In genomic region chr5:88761269-88761880, GRCh38 we compare ENCODE assay signal across 11 cellular contexts.
DNase-seq lines count a peak whose midpoint lies in the region; ATAC-seq and TF ChIP-seq lines count a peak whose summit lies in the region.
"Had no signal": no experiment of that assay in that cellular context is flagged by ENCODE, and none has a peak within 500 bp of the region (broad histone marks: within the 10 kb centered on the region; RNA-seq: fewer than 3 reads in every experiment).

No MANE protein-coding gene starts in this region.

- peaks cover 8% of the 10 kb centered on the region for H3K4me1 ChIP-seq in lower lobe of right lung
- no peaks in the 10 kb centered on the region for H3K4me1 ChIP-seq in OCI-LY7 (ENCODE audit: insufficient read depth, low read length, poor library complexity, severe bottlenecking)
- no peaks in the 10 kb centered on the region for H3K4me1 ChIP-seq in CD4-positive, alpha-beta memory T cell (ENCODE audit: insufficient read depth, low read length)
- no peaks in the 10 kb centered on the region for H3K4me1 ChIP-seq in mucosa of descending colon (ENCODE audit: low read depth)

- no peaks in the 10 kb centered on the region for H4K20me1 ChIP-seq in OCI-LY7 (ENCODE audit: insufficient read depth, low read length)

- no peak overlapping the region for H3K27ac ChIP-seq in lower lobe of right lung
- no peak overlapping the region for H3K27ac ChIP-seq in OCI-LY7 (ENCODE audit: low read depth, low read length, poor library complexity, severe bottlenecking)
- no peak overlapping the region for H3K27ac ChIP-seq in CD4-positive, alpha-beta memory T cell (ENCODE audit: low read depth, low read length)

- H3K9me2 ChIP-seq in OCI-LY7 (ENCODE audit: insufficient read depth, low read length) = no peaks in the 10 kb centered on the region

- intact Hi-C loops in lower lobe of right lung (cut with DNase I) = no loop called here
- intact Hi-C loops in OCI-LY7 (cut with micrococcal nuclease; ENCODE audit: unreplicated experiment) = no loop called here
- intact Hi-C loops in CD4-positive, alpha-beta memory T cell (cut with micrococcal nuclease) = no loop called here
- intact Hi-C loops in mucosa of descending colon (cut with DNase I, micrococcal nuclease) = no loop called here

- POLR2A ChIA-PET in OCI-LY7 (lab: Charles Lee) = interaction anchor here (0.6 to 2.4 kb wide), 3 partner anchors 10 to 27 kb away, joined by 3 to 9 read pairs (median 3); no protein-coding TSS in a partner anchor
- POLR2A ChIA-PET in CD4-positive, alpha-beta memory T cell (lab: Charles Lee; ENCODE audit: partially characterized antibody) = no interaction called here

- peaks cover 14% of the 10 kb centered on the region for H3K4me1 Mint-ChIP-seq in HFFc6 (ENCODE audit: low read depth)
- peaks cover 0 to 9% (median 0%) of the 10 kb centered on the region in 4 donors for H3K4me1 Mint-ChIP-seq in CD4-positive, alpha-beta memory T cell
- H3K4me1 Mint-ChIP-seq: CD4-positive, CD25-positive, alpha-beta regulatory T cell had no signal

- H3K36me3 ChIP-seq in GM06990 (ENCODE audit: control insufficient read depth, insufficient read depth, low read length) = peaks cover 14% of the 10 kb centered on the region
- H3K36me3 ChIP-seq in lower lobe of right lung = peaks cover 18% of the 10 kb centered on the region
- no peaks in the 10 kb centered on the region for H3K36me3 ChIP-seq in OCI-LY7 (ENCODE audit: insufficient read depth, low read length)
- no peaks in the 10 kb centered on the region for H3K36me3 ChIP-seq in CD4-positive, alpha-beta memory T cell (ENCODE audit: insufficient read depth, low read length)
- H3K36me3 ChIP-seq in mucosa of descending colon (ENCODE audit: low read depth) = no peaks in the 10 kb centered on the region

- H3K27ac Mint-ChIP-seq in HFFc6 = no peak overlapping the region
- no peak overlapping the region for H3K27ac Mint-ChIP-seq in CD4-positive, alpha-beta memory T cell
- H3K27ac Mint-ChIP-seq: CD4-positive, CD25-positive, alpha-beta regulatory T cell had no signal

- H3K9me3 ChIP-seq in lower lobe of right lung (no peaks in the 10 kb centered on the region), OCI-LY7 (ENCODE audit: low read length) (no peaks in the 10 kb centered on the region), mucosa of descending colon (no peaks in the 10 kb centered on the region)
- H3K9me3 ChIP-seq in CD4-positive, alpha-beta memory T cell (ENCODE audit: control insufficient read depth in 1 of 2, low read length in 2 of 2) = no peaks in the 10 kb centered on the region

- peaks cover 2% of the 10 kb centered on the region; the same call in 1 of the 2 replicates for H3K27me3 Mint-ChIP-seq in HFFc6 (ENCODE audit: insufficient read depth)
- H3K27me3 Mint-ChIP-seq in CD4-positive, alpha-beta memory T cell = peaks cover 11% of the 10 kb centered on the region in 2 donors
- H3K27me3 Mint-ChIP-seq: brain had no signal

- H3K36me3 Mint-ChIP-seq in HFFc6 (ENCODE audit: low read depth) = peaks cover 12% of the 10 kb centered on the region; the same call in 1 of the 2 replicates
- no peaks in the 10 kb centered on the region for H3K36me3 Mint-ChIP-seq in CD4-positive, alpha-beta memory T cell
- H3K36me3 Mint-ChIP-seq: CD4-positive, CD25-positive, alpha-beta regulatory T cell had no signal

- H3K4me3 Mint-ChIP-seq in HFFc6 = no peak overlapping the region
- no peak overlapping the region for H3K4me3 Mint-ChIP-seq in CD4-positive, alpha-beta memory T cell
- H3K4me3 Mint-ChIP-seq: brain; CD4-positive, CD25-positive, alpha-beta regulatory T cell had no signal

- DNase-seq in GM06990 (ENCODE audit: extremely low read depth, insufficient read length) (peak; percentile 48), HFFc6 (peak; percentile 10), lower lobe of right lung (no peak), AG08396 (ENCODE audit: low spot score) (no peak), OCI-LY7 (ENCODE audit: low spot score) (no peak), mucosa of descending colon (no peak)
- DNase-seq in CD4-positive, alpha-beta memory T cell = no peak
- DNase-seq: CD4-positive, CD25-positive, alpha-beta regulatory T cell; NCI-H1048 had no signal

- H3K4me2 ChIP-seq in OCI-LY7 (ENCODE audit: low read length) = no peak overlapping the region

- ATAC-seq in SK-N-SH treated with all-trans-retinoic acid at 6 μM for 48 hours (peak; percentile 57), lower lobe of right lung (peak; percentile 36 to 41), mucosa of descending colon (no peak)

- BruUV-seq in OCI-LY7 (replicated peaks; lab: Mats Ljungman, UMichigan) = no TSS peak

- no peaks in the 10 kb centered on the region for H3K79me2 ChIP-seq in OCI-LY7 (ENCODE audit: insufficient read depth, low read depth, low read length)

- H3K27me3 ChIP-seq in GM06990 (replicated peaks; ENCODE audit: control insufficient read depth, insufficient read depth, low read length) = no peaks in the 10 kb centered on the region
- H3K27me3 ChIP-seq in lower lobe of right lung (ENCODE audit: low read depth) = no peaks in the 10 kb centered on the region
- no peaks in the 10 kb centered on the region for H3K27me3 ChIP-seq in CD4-positive, alpha-beta memory T cell (ENCODE audit: insufficient read depth, low read length)

- CTCF ChIA-PET in OCI-LY7 (lab: Charles Lee; ENCODE audit: unreplicated experiment) = no interaction called here
- CTCF ChIA-PET in CD4-positive, alpha-beta memory T cell (lab: Charles Lee; ENCODE audit: partially characterized antibody) = no interaction called here

- no peak overlapping the region for H3K4me3 ChIP-seq in GM06990 (replicated peaks; ENCODE audit: low read depth, low read length)
- H3K4me3 ChIP-seq in lower lobe of right lung = no peak overlapping the region
- H3K4me3 ChIP-seq in OCI-LY7 (ENCODE audit: low read depth, low read length, poor library complexity, severe bottlenecking) = no peak overlapping the region
- H3K4me3 ChIP-seq in CD4-positive, alpha-beta memory T cell (ENCODE audit: low read length in 2 of 2) = no peak overlapping the region
- H3K4me3 ChIP-seq in mucosa of descending colon = no peak overlapping the region

- TF ChIP-seq CTCF in GM06990 (IDR thresholded peaks at IDR 0.05; ENCODE audit: insufficient read depth, low read length, poor library complexity, severe bottlenecking) (no peak), HFFc6 (IDR thresholded peaks at IDR 0.05) (no peak), lower lobe of right lung (IDR thresholded peaks at IDR 0.05) (no peak), OCI-LY7 (conservative IDR thresholded peaks at IDR 0.05; ENCODE audit: low read length) (no peak), mucosa of descending colon (IDR thresholded peaks at IDR 0.05) (no peak)

- no peaks in the 10 kb centered on the region for H3K9me3 Mint-ChIP-seq in HFFc6
- H3K9me3 Mint-ChIP-seq in CD4-positive, alpha-beta memory T cell = peaks cover 0 to 3% (median 0%) of the 10 kb centered on the region in 8 donors
- H3K9me3 Mint-ChIP-seq: brain; CD4-positive, CD25-positive, alpha-beta regulatory T cell had no signal

- H2AFZ ChIP-seq in OCI-LY7 (ENCODE audit: low read length) = no peak overlapping the region

TF ChIP-seq in SK-N-SH treated with all-trans-retinoic acid at 6 μM for 48 hours, 23 proteins besides CTCF, POLR2A, EP300 and RAD21:
- no peak for TF ChIP-seq ZFP3 (CRISPR knock-in tag; IDR thresholded peaks at IDR 0.05)
- no peak for TF ChIP-seq TSHZ2 (CRISPR knock-in tag; IDR thresholded peaks at IDR 0.05)

Comparison
In these comparisons a context has a peak if more than half of its experiments do, and no peak if none do; other contexts are left out.
1. DNase-seq: peak in GM06990 (single experiment) and HFFc6 (single experiment); none in lower lobe of right lung (single experiment), AG08396 (single experiment), OCI-LY7 (single experiment), CD4-positive, alpha-beta memory T cell (0 of 5) and mucosa of descending colon (0 of 3).